In genomic region chr14:57391609-57392195, GRCh38 we compare ENCODE assay signal across 1 cellular context.
TF ChIP-seq lines count a peak whose summit lies in the region.

No MANE protein-coding gene starts in this region.

TF ChIP-seq in GM12878, 131 proteins besides CTCF, POLR2A, EP300 and RAD21:
- peak; percentile 65 for TF ChIP-seq ZBTB40 (IDR thresholded peaks at IDR 0.05; ENCODE audit: borderline replicate concordance)
- TF ChIP-seq ZZZ3 (IDR thresholded peaks at IDR 0.05; ENCODE audit: control insufficient read depth, insufficient read length, low read depth), result no peak
- TF ChIP-seq ZBTB11 (CRISPR knock-in tag; IDR thresholded peaks at IDR 0.05), result no peak
- peak; percentile 98 for TF ChIP-seq MLLT1 (IDR thresholded peaks at IDR 0.05)
